17 cellular contexts compared by ENCODE assay signal in the genomic region with DNA sequence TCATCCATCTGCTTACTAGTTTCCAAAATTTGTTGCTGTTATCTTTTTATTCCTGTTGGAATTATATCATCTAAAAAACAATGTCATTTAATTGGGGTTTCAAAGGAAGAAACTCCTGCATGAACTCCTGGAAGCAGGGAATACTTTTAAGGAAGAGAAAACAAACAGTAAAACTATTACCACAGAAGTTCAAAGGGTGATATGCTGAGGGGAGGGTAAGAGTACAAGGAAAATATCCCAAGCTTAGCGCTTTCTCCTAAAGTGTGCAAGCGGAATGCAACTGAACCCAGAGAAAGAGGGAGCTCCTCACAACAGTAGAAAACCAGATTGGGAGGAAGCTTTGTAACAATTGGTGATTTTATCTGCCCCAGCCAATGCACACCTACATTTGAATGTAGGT.
DNase-seq lines count a peak whose midpoint lies in the region; ATAC-seq and TF ChIP-seq lines count a peak whose summit lies in the region.
"Had no signal": no experiment of that assay in that cellular context is flagged by ENCODE, and none has a peak within 500 bp of the region (broad histone marks: within the 10 kb centered on the region; RNA-seq: fewer than 3 reads in every experiment).

No MANE protein-coding gene starts in this region.

- H3K9me3 ChIP-seq in mesenchymal stem cell (ENCODE audit: control insufficient read depth, low read length) (no peaks in the 10 kb centered on the region), testis (no peaks in the 10 kb centered on the region), right cardiac atrium (ENCODE audit: control insufficient read depth, low read length) (no peaks in the 10 kb centered on the region)
- H3K9me3 ChIP-seq: BLaER1 treated with 17β-estradiol and CSF1 and Interleukin-3, amounts not matched to agents 10 nM and 100 nM had no signal

- H3K14ac ChIP-seq in mesenchymal stem cell (ENCODE audit: low read length in 2 of 2) = no peak overlapping the region

- H2BK12ac ChIP-seq in mesenchymal stem cell (ENCODE audit: low read length in 2 of 2) = no peak overlapping the region

- H3K4me3 ChIP-seq in mesenchymal stem cell (ENCODE audit: insufficient read depth in 1 of 2, low read depth in 1 of 2, low read length in 2 of 2) (no peak overlapping the region), testis (no peak overlapping the region), right cardiac atrium (ENCODE audit: low read length) (no peak overlapping the region)
- H3K4me3 ChIP-seq: BLaER1 treated with 17β-estradiol and CSF1 and Interleukin-3, amounts not matched to agents 10 nM and 100 nM; GM12878 had no signal

- peaks cover 55% of the 10 kb centered on the region for H3K27me3 Mint-ChIP-seq in activated T-cell treated with anti-CD3 and anti-CD28 coated beads, Interleukin-2, amount 50 U/mL, for 72 hours (ENCODE audit: low read depth)
- H3K27me3 Mint-ChIP-seq in chondrocyte (ENCODE audit: low read depth) = no peaks in the 10 kb centered on the region
- peaks cover 10% of the 10 kb centered on the region for H3K27me3 Mint-ChIP-seq in activated CD8-positive, alpha-beta T cell treated with anti-CD3 and anti-CD28 coated beads, Interleukin-2, amount 10 ng/mL, durations not matched to agents 7 days and 5 days (ENCODE audit: low read depth)

- H3K9ac ChIP-seq in mesenchymal stem cell (ENCODE audit: low read length) = no peak overlapping the region
- H3K9ac ChIP-seq: BLaER1 treated with 17β-estradiol and CSF1 and Interleukin-3, amounts not matched to agents 10 nM and 100 nM had no signal

- H3K27me3 ChIP-seq in mesenchymal stem cell (ENCODE audit: control insufficient read depth in 1 of 2, insufficient read depth in 1 of 2, low read length in 2 of 2) = no peaks in the 10 kb centered on the region
- no peaks in the 10 kb centered on the region for H3K27me3 ChIP-seq in testis
- no peaks in the 10 kb centered on the region for H3K27me3 ChIP-seq in right cardiac atrium (ENCODE audit: control insufficient read depth, insufficient read depth)
- H3K27me3 ChIP-seq: BLaER1 treated with 17β-estradiol and CSF1 and Interleukin-3, amounts not matched to agents 10 nM and 100 nM had no signal

- H3K4me1 ChIP-seq in mesenchymal stem cell (ENCODE audit: control insufficient read depth, insufficient read depth, low read depth, low read length) = peaks cover 14% of the 10 kb centered on the region
- peaks cover 14% of the 10 kb centered on the region for H3K4me1 ChIP-seq in testis
- peaks cover 2% of the 10 kb centered on the region for H3K4me1 ChIP-seq in right cardiac atrium (ENCODE audit: control insufficient read depth, insufficient read depth, low read length)

- H3K27ac ChIP-seq in mesenchymal stem cell (ENCODE audit: low read length, poor library complexity, severe bottlenecking) (no peak overlapping the region), testis (peak overlapping the region; percentile 57 to 66), right cardiac atrium (ENCODE audit: low read length) (no peak overlapping the region)
- H3K27ac ChIP-seq: 22Rv1; BLaER1 treated with 17β-estradiol and CSF1 and Interleukin-3, amounts not matched to agents 10 nM and 100 nM; HL-60 had no signal

- no peak for ATAC-seq in activated T-cell treated with anti-CD3 and anti-CD28 coated beads, Interleukin-2, amount 50 U/mL, for 72 hours (replicated peaks in 1 of 2)
- ATAC-seq in right cardiac atrium (no peak), HG02763 (IDR thresholded peaks at IDR 0.05; ENCODE audit: unreplicated experiment) (no peak)
- ATAC-seq in activated CD8-positive, alpha-beta T cell treated with anti-CD3 and anti-CD28 coated beads, Interleukin-2, amount 10 ng/mL, durations not matched to agents 7 days and 5 days = no peak
- ATAC-seq: GM12878 had no signal

- peak overlapping the region; percentile 52 for H3K27ac Mint-ChIP-seq in activated T-cell treated with anti-CD3 and anti-CD28 coated beads, Interleukin-2, amount 50 U/mL, for 72 hours
- H3K27ac Mint-ChIP-seq in chondrocyte (ENCODE audit: unreplicated experiment) = peak overlapping the region; percentile 22
- no peak overlapping the region for H3K27ac Mint-ChIP-seq in activated CD8-positive, alpha-beta T cell treated with anti-CD3 and anti-CD28 coated beads, Interleukin-2, amount 10 ng/mL, durations not matched to agents 7 days and 5 days
- H3K27ac Mint-ChIP-seq: CD4-positive, CD25-positive, alpha-beta regulatory T cell; HFFc6 had no signal

- H2AK5ac ChIP-seq in mesenchymal stem cell (ENCODE audit: low read length, severe bottlenecking) = peak overlapping the region; percentile 39

- peaks cover 28% of the 10 kb centered on the region for H3K4me1 Mint-ChIP-seq in activated T-cell treated with anti-CD3 and anti-CD28 coated beads, Interleukin-2, amount 50 U/mL, for 72 hours (ENCODE audit: low read depth)
- H3K4me1 Mint-ChIP-seq in chondrocyte (ENCODE audit: low read depth) = peaks cover 90% of the 10 kb centered on the region
- no peaks in the 10 kb centered on the region for H3K4me1 Mint-ChIP-seq in activated CD8-positive, alpha-beta T cell treated with anti-CD3 and anti-CD28 coated beads, Interleukin-2, amount 10 ng/mL, durations not matched to agents 7 days and 5 days (ENCODE audit: low read depth)

- POLR2A ChIA-PET in activated CD8-positive, alpha-beta T cell treated with anti-CD3 and anti-CD28 coated beads, Interleukin-2, amount 10 ng/mL, durations not matched to agents 7 days and 5 days (lab: Charles Lee) = no interaction called here

- H3K36me3 Mint-ChIP-seq in activated T-cell treated with anti-CD3 and anti-CD28 coated beads, Interleukin-2, amount 50 U/mL, for 72 hours (ENCODE audit: insufficient read depth in 2 of 2) = no peaks in the 10 kb centered on the region
- no peaks in the 10 kb centered on the region for H3K36me3 Mint-ChIP-seq in chondrocyte (ENCODE audit: low read depth)
- no peaks in the 10 kb centered on the region for H3K36me3 Mint-ChIP-seq in activated CD8-positive, alpha-beta T cell treated with anti-CD3 and anti-CD28 coated beads, Interleukin-2, amount 10 ng/mL, durations not matched to agents 7 days and 5 days (ENCODE audit: low read depth)
- H3K36me3 Mint-ChIP-seq: CD4-positive, CD25-positive, alpha-beta regulatory T cell had no signal

- 95% methylated on average over 2 of the region's 2 CpGs for WGBS in mesenchymal stem cell
- WGBS in testis, 2 donors = 80 to 97% methylated on average over 2 of the region's 2 CpGs
- WGBS in right cardiac atrium = 97% methylated on average over 2 of the region's 2 CpGs

- no peak overlapping the region for H3K4me2 ChIP-seq in mesenchymal stem cell (ENCODE audit: low read length, poor library complexity, severe bottlenecking)
- H3K4me2 ChIP-seq: BLaER1 treated with 17β-estradiol and CSF1 and Interleukin-3, amounts not matched to agents 10 nM and 100 nM had no signal

- no peak for TF ChIP-seq POLR2A in testis (IDR thresholded peaks at IDR 0.05)

- H3K18ac ChIP-seq in mesenchymal stem cell (ENCODE audit: low read depth in 1 of 2, low read length in 2 of 2) = no peak overlapping the region

- no peak overlapping the region for H3K4ac ChIP-seq in mesenchymal stem cell (ENCODE audit: low read depth in 1 of 2, low read length in 2 of 2)

- no peak overlapping the region for H2BK5ac ChIP-seq in mesenchymal stem cell (ENCODE audit: low read depth, low read length, poor library complexity, severe bottlenecking)

- no peak overlapping the region for H2BK15ac ChIP-seq in mesenchymal stem cell (ENCODE audit: low read depth, poor library complexity, severe bottlenecking)

- no peak for DNase-seq in activated T-cell treated with anti-CD3 and anti-CD28 coated beads, Interleukin-2, amount 50 U/mL, for 72 hours
- no peak for DNase-seq in activated T-cell treated with anti-CD3 and anti-CD28 coated beads for 4 hours
- no peak for DNase-seq in chondrocyte (ENCODE audit: low spot score)
- no peak for DNase-seq in mesenchymal stem cell
- DNase-seq in testis = no peak
- DNase-seq in right cardiac atrium = no peak
- no peak for DNase-seq in activated CD8-positive, alpha-beta T cell treated with anti-CD3 and anti-CD28 coated beads, Interleukin-2, amount 10 ng/mL, durations not matched to agents 7 days and 5 days
- DNase-seq: Calu3; CD4-positive, CD25-positive, alpha-beta regulatory T cell; DMS 273 treated with DMSO at 0.1 percent for 48 hours; HCEC 1CT; HFFc6 had no signal

- no peaks in the 10 kb centered on the region for H3K79me1 ChIP-seq in mesenchymal stem cell (replicated peaks; ENCODE audit: low read length, poor library complexity, severe bottlenecking)

- no peak overlapping the region for H3K23ac ChIP-seq in mesenchymal stem cell (ENCODE audit: low read length in 2 of 2)

- CTCF ChIA-PET in activated CD8-positive, alpha-beta T cell treated with anti-CD3 and anti-CD28 coated beads, Interleukin-2, amount 10 ng/mL, durations not matched to agents 7 days and 5 days (lab: Charles Lee) = no interaction called here

- TF ChIP-seq CTCF in chondrocyte (IDR thresholded peaks at IDR 0.05) (no peak), testis (IDR thresholded peaks at IDR 0.05) (no peak)

- H2BK120ac ChIP-seq in mesenchymal stem cell (ENCODE audit: low read depth, low read length) = no peak overlapping the region

- H3K36me3 ChIP-seq in mesenchymal stem cell (ENCODE audit: control insufficient read depth in 1 of 2, insufficient read depth in 2 of 2, low read depth in 1 of 2, low read length in 2 of 2) = no peaks in the 10 kb centered on the region
- H3K36me3 ChIP-seq in testis (ENCODE audit: low read depth, missing control alignments) = no peaks in the 10 kb centered on the region
- H3K36me3 ChIP-seq: BLaER1 treated with 17β-estradiol and CSF1 and Interleukin-3, amounts not matched to agents 10 nM and 100 nM had no signal

- H3K9me3 Mint-ChIP-seq in activated T-cell treated with anti-CD3 and anti-CD28 coated beads, Interleukin-2, amount 50 U/mL, for 72 hours = no peaks in the 10 kb centered on the region
- no peaks in the 10 kb centered on the region for H3K9me3 Mint-ChIP-seq in chondrocyte (ENCODE audit: low read depth)
- no peaks in the 10 kb centered on the region for H3K9me3 Mint-ChIP-seq in activated CD8-positive, alpha-beta T cell treated with anti-CD3 and anti-CD28 coated beads, Interleukin-2, amount 10 ng/mL, durations not matched to agents 7 days and 5 days (ENCODE audit: insufficient read depth)
- H3K9me3 Mint-ChIP-seq: HFFc6 had no signal

- H4K91ac ChIP-seq in mesenchymal stem cell (ENCODE audit: low read length) = no peak overlapping the region

- intact Hi-C loops in testis (cut with DNase I; ENCODE audit: low total_unique reads) (no loop called here), right cardiac atrium (cut with DNase I) (no loop called here)

- no peak overlapping the region for H3K4me3 Mint-ChIP-seq in activated T-cell treated with anti-CD3 and anti-CD28 coated beads, Interleukin-2, amount 50 U/mL, for 72 hours
- no peak overlapping the region for H3K4me3 Mint-ChIP-seq in chondrocyte (ENCODE audit: unreplicated experiment)
- no peak overlapping the region for H3K4me3 Mint-ChIP-seq in activated CD8-positive, alpha-beta T cell treated with anti-CD3 and anti-CD28 coated beads, Interleukin-2, amount 10 ng/mL, durations not matched to agents 7 days and 5 days
- H3K4me3 Mint-ChIP-seq: CD4-positive, CD25-positive, alpha-beta regulatory T cell; HFFc6 had no signal

- H4K8ac ChIP-seq in mesenchymal stem cell (ENCODE audit: low read length) = no peak overlapping the region

- H2AFZ ChIP-seq in mesenchymal stem cell (ENCODE audit: low read depth, low read length) = no peak overlapping the region

Comparison
In these comparisons a context has a peak if more than half of its experiments do, and no peak if none do; other contexts are left out.
1. H3K27ac ChIP-seq: peak in testis (2 of 2); none in mesenchymal stem cell (single experiment) and right cardiac atrium (single experiment).